In genomic region chr17:74903671-74904070, GRCh38 we compare ENCODE assay signal across 35 cellular contexts. TPM values are rescaled to one million over a fixed set of nuclear protein-coding genes. Genes with fewer than 3 reads are reported as not detected.
"Had no signal": no experiment of that assay in that cellular context is flagged by ENCODE, and none has a peak within 500 bp of the region (broad histone marks: within the 10 kb centered on the region; RNA-seq: fewer than 3 reads in every experiment).

No MANE protein-coding gene starts in this region.

- H3K4me3 ChIP-seq: adrenal gland, body of pancreas, colonic mucosa, esophagus muscularis mucosa, gastrocnemius medialis, heart left ventricle had no signal

- H3K36me3 Mint-ChIP-seq: activated CD4-positive, alpha-beta memory T cell treated with anti-CD3 and anti-CD28 coated beads for 36 hours; activated CD8-positive, alpha-beta memory T cell treated with anti-CD3 and anti-CD28 coated beads, Interleukin-2, amount 10 ng/mL, durations not matched to agents 7 days and 5 days; activated naive CD4-positive, alpha-beta T cell treated with anti-CD3 and anti-CD28 coated beads, Interleukin-2, amount 50 U/mL, for 24 hours; activated naive CD8-positive, alpha-beta T cell treated with anti-CD3 and anti-CD28 coated beads for 36 hours; T-cell had no signal

- DNase-seq: activated CD4-positive, alpha-beta memory T cell treated with anti-CD3 and anti-CD28 coated beads for 36 hours; activated CD4-positive, alpha-beta T cell treated with anti-CD3 and anti-CD28 coated beads for 36 hours; activated CD4-positive, alpha-beta T cell treated with anti-CD3 and anti-CD28 coated beads, Interleukin-2, amount 10 ng/mL, durations not matched to agents 24 days and 14 days; activated CD4-positive, CD25-positive, alpha-beta regulatory T cell; activated CD4-positive, CD25-positive, alpha-beta regulatory T cell treated with anti-CD3 and anti-CD28 coated beads, Interleukin-2, amount 50 U/mL, for 72 hours; activated CD8-positive, alpha-beta memory T cell treated with anti-CD3 and anti-CD28 coated beads, Interleukin-2, amount 10 ng/mL, durations not matched to agents 7 days and 5 days; activated CD8-positive, alpha-beta memory T cell treated with anti-CD3 and anti-CD28 coated beads, Interleukin-2, amount 50 U/mL, for 4 hours; activated CD8-positive, alpha-beta T cell treated with anti-CD3 and anti-CD28 coated beads, Interleukin-2, amount 10 ng/mL, durations not matched to agents 7 days and 5 days; activated effector memory CD4-positive, alpha-beta T cell treated with anti-CD3 and anti-CD28 coated beads, Interleukin-2, amount 50 U/mL, for 16 hours; activated naive CD4-positive, alpha-beta T cell treated with anti-CD3 and anti-CD28 coated beads for 36 hours; activated naive CD8-positive, alpha-beta T cell treated with anti-CD3 and anti-CD28 coated beads for 36 hours; activated naive CD8-positive, alpha-beta T cell treated with anti-CD3 and anti-CD28 coated beads, Interleukin-2, amount 50 U/mL, for 24 hours; activated T-cell treated with anti-CD3 and anti-CD28 coated beads, Interleukin-2, amount 50 U/mL, for 1 hour; activated T-cell treated with anti-CD3 and anti-CD28 coated beads, Interleukin-2, amount 50 U/mL, for 48 hours; adrenal gland; amygdala; aorta; body of pancreas; central memory CD4-positive, alpha-beta T cell; cerebellar nuclear complex; colonic mucosa; effector memory CD4-positive, alpha-beta T cell; erythroblast; foreskin keratinocyte; gastrocnemius medialis; glutamatergic neuron; heart left ventricle; T-cell had no signal

- H3K27ac ChIP-seq: adrenal gland, body of pancreas, colonic mucosa, esophagus muscularis mucosa, foreskin keratinocyte, gastrocnemius medialis, heart left ventricle had no signal

- H3K4me1 ChIP-seq: adrenal gland, body of pancreas, colonic mucosa, esophagus muscularis mucosa, foreskin keratinocyte, gastrocnemius medialis, heart left ventricle had no signal

- ATAC-seq: activated CD4-positive, alpha-beta T cell treated with anti-CD3 and anti-CD28 coated beads for 36 hours; activated CD8-positive, alpha-beta memory T cell treated with anti-CD3 and anti-CD28 coated beads, Interleukin-2, amount 10 ng/mL, durations not matched to agents 7 days and 5 days; activated CD8-positive, alpha-beta T cell treated with anti-CD3 and anti-CD28 coated beads, Interleukin-2, amount 10 ng/mL, durations not matched to agents 7 days and 5 days; activated naive CD8-positive, alpha-beta T cell treated with anti-CD3 and anti-CD28 coated beads, Interleukin-2, amount 50 U/mL, for 24 hours; body of pancreas; foreskin keratinocyte; gastrocnemius medialis; heart left ventricle; T-cell had no signal

- H3K27me3 ChIP-seq: adrenal gland, body of pancreas, colonic mucosa had no signal

- H3K9me3 Mint-ChIP-seq: activated CD4-positive, alpha-beta memory T cell treated with anti-CD3 and anti-CD28 coated beads for 36 hours; activated CD4-positive, alpha-beta T cell treated with anti-CD3 and anti-CD28 coated beads, Interleukin-2, amount 10 ng/mL, durations not matched to agents 24 days and 14 days; activated naive CD4-positive, alpha-beta T cell treated with anti-CD3 and anti-CD28 coated beads for 36 hours; activated naive CD4-positive, alpha-beta T cell treated with anti-CD3 and anti-CD28 coated beads, Interleukin-2, amount 50 U/mL, for 24 hours; activated naive CD8-positive, alpha-beta T cell treated with anti-CD3 and anti-CD28 coated beads for 36 hours; activated naive CD8-positive, alpha-beta T cell treated with anti-CD3 and anti-CD28 coated beads, Interleukin-2, amount 50 U/mL, for 24 hours; activated T-helper 1 cell treated with anti-CD3 and anti-CD28 coated beads, Interleukin-12 subunit alpha, Interleukin-12 subunit beta, Interleukin-2, Interleukin-4 antibody, amounts not matched to agents 30 ng/mL and 10 ng/mL and 1 ng/mL, durations not matched to agents 14 hours and 24 hours and 36 hours; activated T-helper 2 cell treated with anti-CD3 and anti-CD28 coated beads, Interferon-gamma antibody, Interleukin-2, Interleukin-4, amounts not matched to agents 10 μg/mL and 5 μg/mL and 100 μg/mL, durations not matched to agents 14 hours and 24 hours and 36 hours; T-cell; T-helper 1 cell treated with Interleukin-12 subunit alpha and Interleukin-12 subunit beta and Interleukin-4 antibody, amounts not matched to agents 30 μg/mL and 1 μg/mL, for 36 hours had no signal

- H3K36me3 ChIP-seq: adrenal gland, colonic mucosa, esophagus muscularis mucosa, gastrocnemius medialis, heart left ventricle had no signal

- H3K27ac Mint-ChIP-seq: activated CD4-positive, alpha-beta memory T cell treated with anti-CD3 and anti-CD28 coated beads for 36 hours; activated CD4-positive, alpha-beta T cell treated with anti-CD3 and anti-CD28 coated beads for 36 hours; activated CD4-positive, alpha-beta T cell treated with anti-CD3 and anti-CD28 coated beads, Interleukin-2, amount 10 ng/mL, durations not matched to agents 24 days and 14 days; activated CD8-positive, alpha-beta memory T cell treated with anti-CD3 and anti-CD28 coated beads, Interleukin-2, amount 10 ng/mL, durations not matched to agents 7 days and 5 days; activated CD8-positive, alpha-beta T cell treated with anti-CD3 and anti-CD28 coated beads, Interleukin-2, amount 10 ng/mL, durations not matched to agents 7 days and 5 days; activated naive CD4-positive, alpha-beta T cell treated with anti-CD3 and anti-CD28 coated beads for 36 hours; activated naive CD4-positive, alpha-beta T cell treated with anti-CD3 and anti-CD28 coated beads, Interleukin-2, amount 50 U/mL, for 24 hours; activated naive CD8-positive, alpha-beta T cell treated with anti-CD3 and anti-CD28 coated beads for 36 hours; activated naive CD8-positive, alpha-beta T cell treated with anti-CD3 and anti-CD28 coated beads, Interleukin-2, amount 50 U/mL, for 24 hours; activated T-helper 1 cell treated with anti-CD3 and anti-CD28 coated beads, Interleukin-12 subunit alpha, Interleukin-12 subunit beta, Interleukin-2, Interleukin-4 antibody, amounts not matched to agents 30 ng/mL and 10 ng/mL and 1 ng/mL, durations not matched to agents 14 hours and 24 hours and 36 hours; activated T-helper 2 cell treated with anti-CD3 and anti-CD28 coated beads, Interferon-gamma antibody, Interleukin-2, Interleukin-4, amounts not matched to agents 10 μg/mL and 5 μg/mL and 100 μg/mL, durations not matched to agents 14 hours and 24 hours and 36 hours; T-cell; T-helper 1 cell treated with Interleukin-12 subunit alpha and Interleukin-12 subunit beta and Interleukin-4 antibody, amounts not matched to agents 30 μg/mL and 1 μg/mL, for 36 hours had no signal

- H3K4me1 Mint-ChIP-seq: activated CD4-positive, alpha-beta T cell treated with anti-CD3 and anti-CD28 coated beads, Interleukin-2, amount 10 ng/mL, durations not matched to agents 24 days and 14 days; activated CD8-positive, alpha-beta memory T cell treated with anti-CD3 and anti-CD28 coated beads, Interleukin-2, amount 10 ng/mL, durations not matched to agents 7 days and 5 days; activated naive CD4-positive, alpha-beta T cell treated with anti-CD3 and anti-CD28 coated beads, Interleukin-2, amount 50 U/mL, for 24 hours; activated naive CD8-positive, alpha-beta T cell treated with anti-CD3 and anti-CD28 coated beads, Interleukin-2, amount 50 U/mL, for 24 hours had no signal

- H3K4me3 Mint-ChIP-seq: activated CD4-positive, alpha-beta memory T cell treated with anti-CD3 and anti-CD28 coated beads for 36 hours; activated CD4-positive, alpha-beta T cell treated with anti-CD3 and anti-CD28 coated beads for 36 hours; activated CD4-positive, alpha-beta T cell treated with anti-CD3 and anti-CD28 coated beads, Interleukin-2, amount 10 ng/mL, durations not matched to agents 24 days and 14 days; activated CD8-positive, alpha-beta memory T cell treated with anti-CD3 and anti-CD28 coated beads, Interleukin-2, amount 10 ng/mL, durations not matched to agents 7 days and 5 days; activated CD8-positive, alpha-beta T cell treated with anti-CD3 and anti-CD28 coated beads, Interleukin-2, amount 10 ng/mL, durations not matched to agents 7 days and 5 days; activated naive CD4-positive, alpha-beta T cell treated with anti-CD3 and anti-CD28 coated beads for 36 hours; activated naive CD4-positive, alpha-beta T cell treated with anti-CD3 and anti-CD28 coated beads, Interleukin-2, amount 50 U/mL, for 24 hours; activated naive CD8-positive, alpha-beta T cell treated with anti-CD3 and anti-CD28 coated beads for 36 hours; activated naive CD8-positive, alpha-beta T cell treated with anti-CD3 and anti-CD28 coated beads, Interleukin-2, amount 50 U/mL, for 24 hours; activated T-helper 1 cell treated with anti-CD3 and anti-CD28 coated beads, Interleukin-12 subunit alpha, Interleukin-12 subunit beta, Interleukin-2, Interleukin-4 antibody, amounts not matched to agents 30 ng/mL and 10 ng/mL and 1 ng/mL, durations not matched to agents 14 hours and 24 hours and 36 hours; T-cell; T-helper 1 cell treated with Interleukin-12 subunit alpha and Interleukin-12 subunit beta and Interleukin-4 antibody, amounts not matched to agents 30 μg/mL and 1 μg/mL, for 36 hours had no signal

- H3K9me3 ChIP-seq: adrenal gland, body of pancreas, colonic mucosa, esophagus muscularis mucosa, gastrocnemius medialis, heart left ventricle had no signal

RNA-seq across cellular contexts. Expression of gene FADS6, which starts 10.2 kb away (rescaled TPM):
- total RNA-seq: activated CD4-positive, alpha-beta memory T cell treated with anti-CD3 and anti-CD28 coated beads for 36 hours; activated CD4-positive, alpha-beta T cell treated with anti-CD3 and anti-CD28 coated beads for 36 hours; activated CD4-positive, alpha-beta T cell treated with anti-CD3 and anti-CD28 coated beads, Interleukin-2, amount 10 ng/mL, durations not matched to agents 24 days and 14 days; activated CD8-positive, alpha-beta memory T cell treated with anti-CD3 and anti-CD28 coated beads for 36 hours; activated CD8-positive, alpha-beta memory T cell treated with anti-CD3 and anti-CD28 coated beads, Interleukin-2, amount 10 ng/mL, durations not matched to agents 7 days and 5 days; activated CD8-positive, alpha-beta T cell treated with anti-CD3 and anti-CD28 coated beads, Interleukin-2, amount 10 ng/mL, durations not matched to agents 7 days and 5 days; activated naive CD4-positive, alpha-beta T cell treated with anti-CD3 and anti-CD28 coated beads for 36 hours; activated naive CD8-positive, alpha-beta T cell treated with anti-CD3 and anti-CD28 coated beads for 36 hours; activated T-helper 1 cell treated with anti-CD3 and anti-CD28 coated beads, Interleukin-12 subunit alpha, Interleukin-12 subunit beta, Interleukin-2, Interleukin-4 antibody, amounts not matched to agents 30 ng/mL and 10 ng/mL and 1 ng/mL, durations not matched to agents 14 hours and 24 hours and 36 hours; activated T-helper 2 cell treated with anti-CD3 and anti-CD28 coated beads, Interferon-gamma antibody, Interleukin-2, Interleukin-4, amounts not matched to agents 10 μg/mL and 5 μg/mL and 100 μg/mL, durations not matched to agents 14 hours and 24 hours and 36 hours; aorta; body of pancreas; dermis microvascular lymphatic vessel endothelial cell; foreskin keratinocyte; gastrocnemius medialis; heart left ventricle; T-cell had no signal
- polyA plus RNA-seq: foreskin keratinocyte, heart left ventricle had no signal

RNA-seq across cellular contexts. Expression of gene USH1G, which starts 19.4 kb away (rescaled TPM):
- total RNA-seq: activated CD4-positive, alpha-beta memory T cell treated with anti-CD3 and anti-CD28 coated beads for 36 hours; activated CD4-positive, alpha-beta T cell treated with anti-CD3 and anti-CD28 coated beads for 36 hours; activated CD4-positive, alpha-beta T cell treated with anti-CD3 and anti-CD28 coated beads, Interleukin-2, amount 10 ng/mL, durations not matched to agents 24 days and 14 days; activated CD8-positive, alpha-beta memory T cell treated with anti-CD3 and anti-CD28 coated beads for 36 hours; activated CD8-positive, alpha-beta memory T cell treated with anti-CD3 and anti-CD28 coated beads, Interleukin-2, amount 10 ng/mL, durations not matched to agents 7 days and 5 days; activated CD8-positive, alpha-beta T cell treated with anti-CD3 and anti-CD28 coated beads, Interleukin-2, amount 10 ng/mL, durations not matched to agents 7 days and 5 days; activated naive CD4-positive, alpha-beta T cell treated with anti-CD3 and anti-CD28 coated beads for 36 hours; activated naive CD8-positive, alpha-beta T cell treated with anti-CD3 and anti-CD28 coated beads for 36 hours; activated T-helper 1 cell treated with anti-CD3 and anti-CD28 coated beads, Interleukin-12 subunit alpha, Interleukin-12 subunit beta, Interleukin-2, Interleukin-4 antibody, amounts not matched to agents 30 ng/mL and 10 ng/mL and 1 ng/mL, durations not matched to agents 14 hours and 24 hours and 36 hours; activated T-helper 2 cell treated with anti-CD3 and anti-CD28 coated beads, Interferon-gamma antibody, Interleukin-2, Interleukin-4, amounts not matched to agents 10 μg/mL and 5 μg/mL and 100 μg/mL, durations not matched to agents 14 hours and 24 hours and 36 hours; aorta; dermis microvascular lymphatic vessel endothelial cell; gastrocnemius medialis; heart left ventricle; T-cell had no signal
- polyA plus RNA-seq: heart left ventricle had no signal

RNA-seq across cellular contexts. Expression of gene OTOP2, which starts 20.4 kb away (rescaled TPM):
- total RNA-seq: activated CD4-positive, alpha-beta memory T cell treated with anti-CD3 and anti-CD28 coated beads for 36 hours; activated CD4-positive, alpha-beta T cell treated with anti-CD3 and anti-CD28 coated beads for 36 hours; activated CD4-positive, alpha-beta T cell treated with anti-CD3 and anti-CD28 coated beads, Interleukin-2, amount 10 ng/mL, durations not matched to agents 24 days and 14 days; activated CD8-positive, alpha-beta memory T cell treated with anti-CD3 and anti-CD28 coated beads for 36 hours; activated CD8-positive, alpha-beta memory T cell treated with anti-CD3 and anti-CD28 coated beads, Interleukin-2, amount 10 ng/mL, durations not matched to agents 7 days and 5 days; activated CD8-positive, alpha-beta T cell treated with anti-CD3 and anti-CD28 coated beads, Interleukin-2, amount 10 ng/mL, durations not matched to agents 7 days and 5 days; activated naive CD4-positive, alpha-beta T cell treated with anti-CD3 and anti-CD28 coated beads for 36 hours; activated naive CD8-positive, alpha-beta T cell treated with anti-CD3 and anti-CD28 coated beads for 36 hours; activated T-helper 1 cell treated with anti-CD3 and anti-CD28 coated beads, Interleukin-12 subunit alpha, Interleukin-12 subunit beta, Interleukin-2, Interleukin-4 antibody, amounts not matched to agents 30 ng/mL and 10 ng/mL and 1 ng/mL, durations not matched to agents 14 hours and 24 hours and 36 hours; activated T-helper 2 cell treated with anti-CD3 and anti-CD28 coated beads, Interferon-gamma antibody, Interleukin-2, Interleukin-4, amounts not matched to agents 10 μg/mL and 5 μg/mL and 100 μg/mL, durations not matched to agents 14 hours and 24 hours and 36 hours; adrenal gland; aorta; body of pancreas; dermis microvascular lymphatic vessel endothelial cell; esophagus muscularis mucosa; foreskin keratinocyte; heart left ventricle; T-cell had no signal
- polyA plus RNA-seq: foreskin keratinocyte, heart left ventricle had no signal

RNA-seq across cellular contexts. Expression of gene OTOP3, which starts 32.0 kb away (rescaled TPM):
- total RNA-seq: activated CD4-positive, alpha-beta memory T cell treated with anti-CD3 and anti-CD28 coated beads for 36 hours; activated CD4-positive, alpha-beta T cell treated with anti-CD3 and anti-CD28 coated beads for 36 hours; activated CD4-positive, alpha-beta T cell treated with anti-CD3 and anti-CD28 coated beads, Interleukin-2, amount 10 ng/mL, durations not matched to agents 24 days and 14 days; activated CD8-positive, alpha-beta memory T cell treated with anti-CD3 and anti-CD28 coated beads for 36 hours; activated CD8-positive, alpha-beta memory T cell treated with anti-CD3 and anti-CD28 coated beads, Interleukin-2, amount 10 ng/mL, durations not matched to agents 7 days and 5 days; activated CD8-positive, alpha-beta T cell treated with anti-CD3 and anti-CD28 coated beads, Interleukin-2, amount 10 ng/mL, durations not matched to agents 7 days and 5 days; activated naive CD4-positive, alpha-beta T cell treated with anti-CD3 and anti-CD28 coated beads for 36 hours; activated naive CD8-positive, alpha-beta T cell treated with anti-CD3 and anti-CD28 coated beads for 36 hours; activated T-helper 1 cell treated with anti-CD3 and anti-CD28 coated beads, Interleukin-12 subunit alpha, Interleukin-12 subunit beta, Interleukin-2, Interleukin-4 antibody, amounts not matched to agents 30 ng/mL and 10 ng/mL and 1 ng/mL, durations not matched to agents 14 hours and 24 hours and 36 hours; activated T-helper 2 cell treated with anti-CD3 and anti-CD28 coated beads, Interferon-gamma antibody, Interleukin-2, Interleukin-4, amounts not matched to agents 10 μg/mL and 5 μg/mL and 100 μg/mL, durations not matched to agents 14 hours and 24 hours and 36 hours; adrenal gland; aorta; dermis microvascular lymphatic vessel endothelial cell; esophagus muscularis mucosa; foreskin keratinocyte; gastrocnemius medialis; heart left ventricle; T-cell had no signal
- polyA plus RNA-seq: adrenal gland, foreskin keratinocyte, heart left ventricle had no signal
